ENCODE assay signal across 9 cellular contexts in genomic region chr20:43514062-43514971, GRCh38. TPM values are rescaled to one million over a fixed set of nuclear protein-coding genes. Genes with fewer than 3 reads are reported as not detected.
DNase-seq lines count a peak whose midpoint lies in the region; ATAC-seq and TF ChIP-seq lines count a peak whose summit lies in the region.
"Had no signal": no experiment of that assay in that cellular context is flagged by ENCODE, and none has a peak within 500 bp of the region (broad histone marks: within the 10 kb centered on the region; RNA-seq: fewer than 3 reads in every experiment).

No MANE protein-coding gene starts in this region.

- intact Hi-C loops in lower lobe of right lung (cut with DNase I) = no loop called here

- peaks cover 2% of the 10 kb centered on the region for H3K27me3 Mint-ChIP-seq in activated CD4-positive, alpha-beta memory T cell treated with anti-CD3 and anti-CD28 coated beads, Interleukin-2, amount 10 ng/mL, durations not matched to agents 7 days and 5 days

- peaks cover 5% of the 10 kb centered on the region for H3K27me3 ChIP-seq in lower lobe of right lung (ENCODE audit: low read depth)

- H3K4me3 Mint-ChIP-seq in activated CD4-positive, alpha-beta memory T cell treated with anti-CD3 and anti-CD28 coated beads, Interleukin-2, amount 10 ng/mL, durations not matched to agents 7 days and 5 days = peak overlapping the region; percentile 92

- H3K27ac ChIP-seq in lower lobe of right lung = peak overlapping the region; percentile 53

- peaks cover 3% of the 10 kb centered on the region for H3K36me3 ChIP-seq in lower lobe of right lung

- peaks cover 10% of the 10 kb centered on the region for H3K4me1 Mint-ChIP-seq in activated CD4-positive, alpha-beta memory T cell treated with anti-CD3 and anti-CD28 coated beads, Interleukin-2, amount 10 ng/mL, durations not matched to agents 7 days and 5 days

- ATAC-seq in HG03432 (IDR thresholded peaks at IDR 0.05; ENCODE audit: unreplicated experiment) (peak; percentile 86), lower lobe of right lung (peak; percentile 95 to 97)

- H3K9me3 Mint-ChIP-seq in activated CD4-positive, alpha-beta memory T cell treated with anti-CD3 and anti-CD28 coated beads, Interleukin-2, amount 10 ng/mL, durations not matched to agents 7 days and 5 days = no peaks in the 10 kb centered on the region

- H3K27ac Mint-ChIP-seq in activated CD4-positive, alpha-beta memory T cell treated with anti-CD3 and anti-CD28 coated beads, Interleukin-2, amount 10 ng/mL, durations not matched to agents 7 days and 5 days = peak overlapping the region; percentile 79

- DNase-seq in Ammon's horn (ENCODE audit: low spot score) (peak; percentile 99), NCI-H526 treated with DMSO at 0.1 percent for 48 hours (lab: John Stamatoyannopoulos, UW) (peak; percentile 97), ecto neural progenitor cell (ENCODE audit: low spot score) (peak; percentile 96), lower lobe of right lung (peak; percentile 99)
- peak; percentile 94 for DNase-seq in activated CD4-positive, alpha-beta memory T cell treated with anti-CD3 and anti-CD28 coated beads, Interleukin-2, amount 10 ng/mL, durations not matched to agents 7 days and 5 days
- peak; percentile 87 to 91 for DNase-seq in stimulated activated CD4-positive, alpha-beta T cell treated with anti-CD3 and anti-CD28 coated beads, Interleukin-4, amount 100 ng/mL, for 48 hours (ENCODE audit: low read depth in 2 of 2)

- CTCF ChIA-PET in activated CD4-positive, alpha-beta memory T cell treated with anti-CD3 and anti-CD28 coated beads, Interleukin-2, amount 10 ng/mL, durations not matched to agents 7 days and 5 days (lab: Charles Lee) = interaction anchor here (0.7 to 1.7 kb wide), 5 partner anchors 18 to 65 kb away, joined by 3 to 7 read pairs (median 3); partner anchors contain the start of gene SRSF6

- peak; percentile 19 for TF ChIP-seq CTCF in lower lobe of right lung (IDR thresholded peaks at IDR 0.05)

- no peaks in the 10 kb centered on the region for H3K36me3 Mint-ChIP-seq in activated CD4-positive, alpha-beta memory T cell treated with anti-CD3 and anti-CD28 coated beads, Interleukin-2, amount 10 ng/mL, durations not matched to agents 7 days and 5 days (ENCODE audit: low read depth)

- peaks cover 13% of the 10 kb centered on the region for H3K4me1 ChIP-seq in lower lobe of right lung

- POLR2A ChIA-PET in activated CD4-positive, alpha-beta memory T cell treated with anti-CD3 and anti-CD28 coated beads, Interleukin-2, amount 10 ng/mL, durations not matched to agents 7 days and 5 days (lab: Charles Lee) = interaction anchor here (0.6 to 3.0 kb wide), 7 partner anchors 10 to 429 kb away, joined by 3 to 31 read pairs (median 3); partner anchors contain the start of gene SRSF6

- peak overlapping the region; percentile 70 for H3K4me3 ChIP-seq in lower lobe of right lung

- peak; percentile 52 for TF ChIP-seq POLR2A in GM19193 (IDR thresholded peaks at IDR 0.05; ENCODE audit: extremely low read depth, insufficient read depth, insufficient read length)

- H3K9me3 ChIP-seq in lower lobe of right lung = no peaks in the 10 kb centered on the region

RNA-seq across cellular contexts. Expression of gene L3MBTL1, which starts 6.8 kb away (rescaled TPM):
- 1 to 10 TPM; 7.3 to 7.4 TPM for total RNA-seq in activated CD4-positive, alpha-beta memory T cell treated with anti-CD3 and anti-CD28 coated beads, Interleukin-2, amount 10 ng/mL, durations not matched to agents 7 days and 5 days
- total RNA-seq in lower lobe of right lung = 10.5 TPM

RNA-seq across cellular contexts. Expression of gene SGK2, which starts 44.5 kb away (rescaled TPM):
- under 1 TPM in 1 of 2 experiments, not detected in 1; 0.53 TPM for total RNA-seq in activated CD4-positive, alpha-beta memory T cell treated with anti-CD3 and anti-CD28 coated beads, Interleukin-2, amount 10 ng/mL, durations not matched to agents 7 days and 5 days
- total RNA-seq in lower lobe of right lung = 1.2 TPM
- total RNA-seq: T-helper 1 cell treated with Interleukin-12 subunit alpha and Interleukin-12 subunit beta and Interleukin-4 antibody, amounts not matched to agents 30 ng/mL and 1 ng/mL, for 36 hours had no signal

RNA-seq across cellular contexts. Expression of gene SRSF6, which starts 56.6 kb away (rescaled TPM):
- 100 to 1,000 TPM; 106 to 109 TPM for total RNA-seq in activated CD4-positive, alpha-beta memory T cell treated with anti-CD3 and anti-CD28 coated beads, Interleukin-2, amount 10 ng/mL, durations not matched to agents 7 days and 5 days
- 145 TPM for total RNA-seq in lower lobe of right lung

Comparison
In these comparisons a context has a peak if more than half of its experiments do, and no peak if none do; other contexts are left out.
1. Peak in every context shown above with its lines: DNase-seq, ATAC-seq, H3K4me3 ChIP-seq and H3K27ac ChIP-seq.